Comparison of ENCODE assay signal across 8 cellular contexts in the genomic region with DNA sequence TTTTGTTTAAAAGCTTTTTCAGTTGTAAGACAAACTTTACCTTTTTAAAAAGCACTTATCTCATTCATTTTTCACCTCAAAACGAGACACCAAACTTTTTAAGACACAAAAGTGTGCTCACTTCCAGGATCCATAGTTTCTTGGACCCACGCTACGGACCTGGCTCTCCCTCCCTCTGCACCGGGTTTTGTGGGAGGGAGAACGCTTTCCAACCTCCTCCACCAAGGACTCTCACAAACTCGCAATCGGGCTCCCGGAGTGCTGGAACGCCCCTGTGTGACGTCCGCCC. TPM values are rescaled to one million over a fixed set of nuclear protein-coding genes. Genes with fewer than 3 reads are reported as not detected.
DNase-seq lines count a peak whose midpoint lies in the region; TF ChIP-seq lines count a peak whose summit lies in the region.

No MANE protein-coding gene starts in this region.

- H3K79me1 ChIP-seq in H9 (ENCODE audit: insufficient read depth, low read depth, low read length, poor library complexity, severe bottlenecking): peaks cover 2% of the 10 kb centered on the region

- peak overlapping the region; percentile 90 to 92 for H3K4me3 Mint-ChIP-seq in H9
- H3K4me3 Mint-ChIP-seq in activated naive CD8-positive, alpha-beta T cell treated with anti-CD3 and anti-CD28 coated beads for 36 hours: peak overlapping the region; percentile 92

- H3K27ac Mint-ChIP-seq in H9: peak overlapping the region; percentile 96 to 98 (median 96)
- H3K27ac Mint-ChIP-seq in activated naive CD8-positive, alpha-beta T cell treated with anti-CD3 and anti-CD28 coated beads for 36 hours: peak overlapping the region; percentile 99

- H2AK5ac ChIP-seq in H9 (ENCODE audit: insufficient read length, low read length): no peak overlapping the region

- H4K8ac ChIP-seq in H9 (replicated peaks; ENCODE audit: insufficient read length, low read depth, low read length): no peak overlapping the region

- no peak overlapping the region for H2BK120ac ChIP-seq in H9 (ENCODE audit: low read depth, low read length, poor library complexity, severe bottlenecking)

- H3F3A ChIP-seq in smooth muscle cell (ENCODE audit: low read depth): no peaks in the 10 kb centered on the region

- H2BK12ac ChIP-seq in H9 (ENCODE audit: insufficient read length, low read depth, low read length): no peak overlapping the region

- no peak overlapping the region for H2BK5ac ChIP-seq in H9 (ENCODE audit: insufficient read length, low read length)

- H3K79me2 ChIP-seq in H9 (ENCODE audit: insufficient read depth, low read length): peaks cover 12% of the 10 kb centered on the region; the same call in 1 of the 2 replicates
- peaks cover 36% of the 10 kb centered on the region for H3K79me2 ChIP-seq in smooth muscle cell (ENCODE audit: low read depth)

- whole genome bisulfite sequencing in H9 (ENCODE audit: extremely low coverage, insufficient read length, low lambda C conversion rate): no CpG with 5 or more reads among the region's 11 CpGs
- WGBS in smooth muscle cell (ENCODE audit: low lambda C conversion rate): 2% methylated on average over 11 of the region's 11 CpGs

- peak overlapping the region; percentile 44 for H3K14ac ChIP-seq in H9 (ENCODE audit: insufficient read depth, low read length)

- TF ChIP-seq CTCF in H9 (conservative IDR thresholded peaks at IDR 0.05): no peak
- TF ChIP-seq CTCF in smooth muscle cell (IDR thresholded peaks at IDR 0.05; ENCODE audit: borderline replicate concordance, insufficient read depth, poor library complexity, severe bottlenecking): no peak

- H3K23ac ChIP-seq in H9 (ENCODE audit: insufficient read length, low read depth, low read length): no peak overlapping the region

- H3K9me3 ChIP-seq in H9 (ENCODE audit: control insufficient read depth, low read depth, low read length): no peaks in the 10 kb centered on the region
- no peaks in the 10 kb centered on the region for H3K9me3 ChIP-seq in smooth muscle cell (replicated peaks; ENCODE audit: low read depth)

- H4K20me1 ChIP-seq in H9 (ENCODE audit: control insufficient read depth, insufficient read depth, insufficient read length) (no peaks in the 10 kb centered on the region), smooth muscle cell (ENCODE audit: low read depth) (no peaks in the 10 kb centered on the region)

- H3K4me3 ChIP-seq in iPS-11a (ENCODE audit: low read depth, low read length): peak overlapping the region; percentile 69
- peak overlapping the region; percentile 83 for H3K4me3 ChIP-seq in smooth muscle cell

- DNase-seq in AG08395 (ENCODE audit: low spot score) (peak; percentile 43), H9 (no peak), smooth muscle cell (lab: John Stamatoyannopoulos, UW; ENCODE audit: unreplicated experiment) (no peak), putamen (ENCODE audit: low spot score) (no peak), COLO668 (lab: John Stamatoyannopoulos, UW; ENCODE audit: unreplicated experiment) (no peak), cerebellar cortex (ENCODE audit: low spot score) (no peak)
- DNase-seq in activated naive CD8-positive, alpha-beta T cell treated with anti-CD3 and anti-CD28 coated beads for 36 hours: no peak

- H3K56ac ChIP-seq in H9 (ENCODE audit: insufficient read length, low read depth, low read length): no peak overlapping the region

- peak overlapping the region; percentile 37 for H3K18ac ChIP-seq in H9 (ENCODE audit: insufficient read length, low read depth, low read length)

- peak overlapping the region; percentile 89 for H3K4me2 ChIP-seq in H9 (ENCODE audit: insufficient read depth, insufficient read length, low read length)
- H3K4me2 ChIP-seq in smooth muscle cell: peak overlapping the region; percentile 92

- H3K27ac ChIP-seq in H9 (ENCODE audit: insufficient read length, low read depth, low read length) (peak overlapping the region; percentile 3), smooth muscle cell (ENCODE audit: low read depth) (peak overlapping the region; percentile 83)

- no peak overlapping the region for H4K5ac ChIP-seq in H9 (ENCODE audit: insufficient read length, low read depth, low read length)

- no peak overlapping the region for H2BK15ac ChIP-seq in H9 (ENCODE audit: low read depth, low read length)

- peak overlapping the region; percentile 56 for H3K9ac ChIP-seq in H9 (ENCODE audit: extremely low read depth, insufficient read length, low read length)
- H3K9ac ChIP-seq in smooth muscle cell (ENCODE audit: low read depth): peak overlapping the region; percentile 81

- H3K36me3 ChIP-seq in smooth muscle cell (ENCODE audit: low read depth): no peaks in the 10 kb centered on the region

- H3K23me2 ChIP-seq in H9 (ENCODE audit: insufficient read length, low read depth, low read length, poor library complexity, severe bottlenecking): peaks cover 13% of the 10 kb centered on the region

- H3K4me1 Mint-ChIP-seq in H9: peaks cover 21 to 28% of the 10 kb centered on the region in 2 experiments
- peaks cover 43% of the 10 kb centered on the region for H3K4me1 Mint-ChIP-seq in activated naive CD8-positive, alpha-beta T cell treated with anti-CD3 and anti-CD28 coated beads for 36 hours

- H3K27me3 ChIP-seq in H9 (ENCODE audit: insufficient read depth, low read length) (no peaks in the 10 kb centered on the region), smooth muscle cell (ENCODE audit: low read depth) (no peaks in the 10 kb centered on the region)

- H3K9me3 Mint-ChIP-seq in H9: no peaks in the 10 kb centered on the region
- no peaks in the 10 kb centered on the region for H3K9me3 Mint-ChIP-seq in activated naive CD8-positive, alpha-beta T cell treated with anti-CD3 and anti-CD28 coated beads for 36 hours

- H3K4me1 ChIP-seq in H9 (ENCODE audit: insufficient read depth, low read length) (no peaks in the 10 kb centered on the region; the same call in 1 of the 2 replicates), smooth muscle cell (ENCODE audit: low read depth) (peaks cover 22% of the 10 kb centered on the region)

- H3K36me3 Mint-ChIP-seq in H9 (ENCODE audit: insufficient read depth in 1 of 3, low read depth in 3 of 3): peaks cover 0 to 14% (median 12%) of the 10 kb centered on the region in 3 experiments; a peak in 5 of 7 replicates
- H3K36me3 Mint-ChIP-seq in activated naive CD8-positive, alpha-beta T cell treated with anti-CD3 and anti-CD28 coated beads for 36 hours: peaks cover 28% of the 10 kb centered on the region

- no peak overlapping the region for H4K91ac ChIP-seq in H9 (ENCODE audit: insufficient read length, low read depth, low read length)

- no peak overlapping the region for H3K4ac ChIP-seq in H9 (ENCODE audit: low read depth, low read length)

- no peaks in the 10 kb centered on the region for H3K27me3 Mint-ChIP-seq in H9 (ENCODE audit: low read depth)
- no peaks in the 10 kb centered on the region for H3K27me3 Mint-ChIP-seq in activated naive CD8-positive, alpha-beta T cell treated with anti-CD3 and anti-CD28 coated beads for 36 hours

- H2AFZ ChIP-seq in H9 (ENCODE audit: low read length) (no peak overlapping the region), smooth muscle cell (ENCODE audit: low read depth) (peak overlapping the region; percentile 95)

- no peak overlapping the region for H2BK20ac ChIP-seq in H9 (ENCODE audit: low read depth, low read length, poor library complexity, severe bottlenecking)

- no peak overlapping the region for H3T11ph ChIP-seq in H9 (ENCODE audit: low read length)

RNA-seq across cellular contexts. Expression of gene CAGE1, which starts 0.4 kb away (rescaled TPM):
- total RNA-seq in H9 (2021) (0.28 TPM in 1 of 2 replicates, not detected in the other), smooth muscle cell (not detected in 2 replicates)
- under 1 TPM; 0.10 TPM for total RNA-seq in activated naive CD8-positive, alpha-beta T cell treated with anti-CD3 and anti-CD28 coated beads for 36 hours
- not detected in 2 replicates for polyA plus RNA-seq in smooth muscle cell

RNA-seq across cellular contexts. Expression of gene RIOK1, which starts 0.5 kb away (rescaled TPM):
- total RNA-seq in H9 (2021): 40.0 and 40.8 TPM in 2 replicates
- 10 to 100 TPM; 57.9 to 64.7 TPM for total RNA-seq in activated naive CD8-positive, alpha-beta T cell treated with anti-CD3 and anti-CD28 coated beads for 36 hours
- 11.8 and 12.4 TPM in 2 replicates for total RNA-seq in smooth muscle cell
- polyA plus RNA-seq in smooth muscle cell: 12.4 and 18.8 TPM in 2 replicates
